ENCODE assay signal across 20 cellular contexts in genomic region chr5:107958861-107959260, GRCh38.
A peak's percentile ranks its signal among the peaks of the same experiment; 100 is the strongest.
DNase-seq lines count a peak whose midpoint lies in the region; ATAC-seq, FAIRE-seq and TF ChIP-seq lines count a peak whose summit lies in the region.
"Had no signal": no experiment of that assay in that cellular context is flagged by ENCODE, and none has a peak within 500 bp of the region (broad histone marks: within the 10 kb centered on the region; RNA-seq: fewer than 3 reads in every experiment).

No MANE protein-coding gene starts in this region.

- no peak overlapping the region for H3K9ac ChIP-seq in neural cell (ENCODE audit: low read length)

- peak; percentile 63 for ATAC-seq in activated CD4-positive, alpha-beta T cell treated with anti-CD3 and anti-CD28 coated beads for 36 hours
- ATAC-seq in activated CD8-positive, alpha-beta T cell treated with anti-CD3 and anti-CD28 coated beads for 36 hours = peak; percentile 80
- no peak for ATAC-seq in GM21526 (IDR thresholded peaks at IDR 0.05; ENCODE audit: low FRiP score, unreplicated experiment)

- H3F3A ChIP-seq in neural cell (ENCODE audit: insufficient read depth, low read length, poor library complexity, severe bottlenecking) = no peaks in the 10 kb centered on the region

- TF ChIP-seq EP300 in neural cell (conservative IDR thresholded peaks at IDR 0.05; ENCODE audit: poor library complexity, severe bottlenecking) = no peak

- H3K4me3 Mint-ChIP-seq in activated CD4-positive, alpha-beta T cell treated with anti-CD3 and anti-CD28 coated beads for 36 hours = no peak overlapping the region
- H3K4me3 Mint-ChIP-seq in activated CD8-positive, alpha-beta T cell treated with anti-CD3 and anti-CD28 coated beads for 36 hours = no peak overlapping the region
- H3K4me3 Mint-ChIP-seq: CD14-positive monocyte, H9 had no signal

- peak overlapping the region; percentile 30 for H3K27ac ChIP-seq in neural cell (ENCODE audit: low read length)
- H3K27ac ChIP-seq: SJSA1 had no signal

- peak; percentile 58 for FAIRE-seq in D721Med (lab: Jason Lieb, UNC)

- no peaks in the 10 kb centered on the region for H3K79me2 ChIP-seq in neural cell (replicated peaks; ENCODE audit: insufficient read depth, low read length)

- TF ChIP-seq CTCF in D721Med (IDR thresholded peaks at IDR 0.05; ENCODE audit: insufficient read depth, missing control alignments) (no peak), neural cell (IDR thresholded peaks at IDR 0.05; ENCODE audit: poor library complexity, severe bottlenecking) (no peak)
- no peak for TF ChIP-seq CTCF in activated CD8-positive, alpha-beta T cell treated with anti-CD3 and anti-CD28 coated beads for 36 hours (IDR thresholded peaks at IDR 0.05)

- no peak overlapping the region for H3K4me3 ChIP-seq in neural cell (ENCODE audit: low read length)
- H3K4me3 ChIP-seq: SJSA1 had no signal

- POLR2A ChIA-PET in activated CD4-positive, alpha-beta T cell treated with anti-CD3 and anti-CD28 coated beads for 36 hours (lab: Charles Lee) = no interaction called here
- POLR2A ChIA-PET in activated CD8-positive, alpha-beta T cell treated with anti-CD3 and anti-CD28 coated beads for 36 hours (lab: Charles Lee) = no interaction called here

- intact Hi-C loops in activated CD4-positive, alpha-beta T cell treated with anti-CD3 and anti-CD28 coated beads for 36 hours (cut with DNase I, micrococcal nuclease) = no loop called here
- intact Hi-C loops in activated CD8-positive, alpha-beta T cell treated with anti-CD3 and anti-CD28 coated beads for 36 hours (cut with micrococcal nuclease) = no loop called here

- H2AFZ ChIP-seq in neural cell (ENCODE audit: low read depth, low read length) = no peak overlapping the region

- H3K36me3 ChIP-seq in neural cell (ENCODE audit: insufficient read depth, low read length) = no peaks in the 10 kb centered on the region
- H3K36me3 ChIP-seq: SJSA1 had no signal

- H3K9me3 ChIP-seq in neural cell (ENCODE audit: low read length) = no peaks in the 10 kb centered on the region
- H3K9me3 ChIP-seq: Caco-2, SJSA1 had no signal

- H3K4me2 ChIP-seq in neural cell (ENCODE audit: low read length) = no peak overlapping the region

- no peak for DNase-seq in activated CD4-positive, alpha-beta T cell treated with anti-CD3 and anti-CD28 coated beads for 36 hours
- no peak for DNase-seq in activated CD4-positive, alpha-beta T cell treated with anti-CD3 and anti-CD28 coated beads for 48 hours
- DNase-seq in D721Med (ENCODE audit: insufficient read length, low spot score) = no peak
- DNase-seq in activated CD8-positive, alpha-beta T cell treated with anti-CD3 and anti-CD28 coated beads for 36 hours = peak; percentile 50
- DNase-seq in NCI-H2171 (lab: John Stamatoyannopoulos, UW) = no peak
- no peak for DNase-seq in superior temporal gyrus (ENCODE audit: extremely low spot score)
- DNase-seq: ACHN, AML-193, Caco-2, DMS79 treated with DMSO at 0.1 percent for 48 hours, H9, IMR-90, NCI-H1105, NCI-H187, NCI-H446, NCI-H774 had no signal

- no peaks in the 10 kb centered on the region for H3K27me3 Mint-ChIP-seq in activated CD4-positive, alpha-beta T cell treated with anti-CD3 and anti-CD28 coated beads for 36 hours
- H3K27me3 Mint-ChIP-seq in activated CD8-positive, alpha-beta T cell treated with anti-CD3 and anti-CD28 coated beads for 36 hours = no peaks in the 10 kb centered on the region

- no peaks in the 10 kb centered on the region for H3K27me3 ChIP-seq in neural cell (ENCODE audit: insufficient read depth, low read depth, low read length)
- H3K27me3 ChIP-seq: SJSA1 had no signal

- H3K9me3 Mint-ChIP-seq in activated CD4-positive, alpha-beta T cell treated with anti-CD3 and anti-CD28 coated beads for 36 hours (ENCODE audit: low read depth) = no peaks in the 10 kb centered on the region
- peaks cover 2% of the 10 kb centered on the region for H3K9me3 Mint-ChIP-seq in activated CD8-positive, alpha-beta T cell treated with anti-CD3 and anti-CD28 coated beads for 36 hours
- H3K9me3 Mint-ChIP-seq: H9 had no signal

- H3K9me2 ChIP-seq in neural cell (ENCODE audit: insufficient read depth, low read length) = no peaks in the 10 kb centered on the region

- peak overlapping the region; percentile 73 for H3K27ac Mint-ChIP-seq in activated CD4-positive, alpha-beta T cell treated with anti-CD3 and anti-CD28 coated beads for 36 hours
- H3K27ac Mint-ChIP-seq in activated CD8-positive, alpha-beta T cell treated with anti-CD3 and anti-CD28 coated beads for 36 hours = peak overlapping the region; percentile 90
- H3K27ac Mint-ChIP-seq: CD14-positive monocyte had no signal

- H3K4me1 Mint-ChIP-seq in activated CD4-positive, alpha-beta T cell treated with anti-CD3 and anti-CD28 coated beads for 36 hours = peaks cover 31% of the 10 kb centered on the region
- H3K4me1 Mint-ChIP-seq in activated CD8-positive, alpha-beta T cell treated with anti-CD3 and anti-CD28 coated beads for 36 hours (ENCODE audit: low read depth) = peaks cover 28% of the 10 kb centered on the region
- H3K4me1 Mint-ChIP-seq: CD14-positive monocyte had no signal

- CTCF ChIA-PET in activated CD4-positive, alpha-beta T cell treated with anti-CD3 and anti-CD28 coated beads for 36 hours (lab: Charles Lee) = interaction anchor here (1.3 kb wide), 1 partner anchor 12 kb away, joined by 3 read pairs; no protein-coding TSS in a partner anchor
- CTCF ChIA-PET in activated CD8-positive, alpha-beta T cell treated with anti-CD3 and anti-CD28 coated beads for 36 hours (lab: Charles Lee) = no interaction called here

- no peak for TF ChIP-seq RAD21 in neural cell (conservative IDR thresholded peaks at IDR 0.05)

- H4K20me1 ChIP-seq in neural cell (ENCODE audit: insufficient read depth) = no peaks in the 10 kb centered on the region

- no peaks in the 10 kb centered on the region for H3K36me3 Mint-ChIP-seq in activated CD4-positive, alpha-beta T cell treated with anti-CD3 and anti-CD28 coated beads for 36 hours (ENCODE audit: low read depth)
- H3K36me3 Mint-ChIP-seq in activated CD8-positive, alpha-beta T cell treated with anti-CD3 and anti-CD28 coated beads for 36 hours (ENCODE audit: low read depth) = peaks cover 3% of the 10 kb centered on the region
- H3K36me3 Mint-ChIP-seq: CD14-positive monocyte had no signal

TF ChIP-seq in neural cell, 6 proteins besides CTCF, POLR2A, EP300 and RAD21:
- TF ChIP-seq POLR2AphosphoS5 (IDR thresholded peaks at IDR 0.05) = no peak
- no peak for TF ChIP-seq TAF1 (IDR thresholded peaks at IDR 0.05; ENCODE audit: low read depth)
- no peak for TF ChIP-seq MXI1 (conservative IDR thresholded peaks at IDR 0.05; ENCODE audit: poor library complexity, severe bottlenecking)
- TF ChIP-seq EZH2 (IDR thresholded peaks at IDR 0.05; ENCODE audit: borderline replicate concordance, insufficient read depth, low read length, poor library complexity, severe bottlenecking) = no peak
- TF ChIP-seq REST (IDR thresholded peaks at IDR 0.05; ENCODE audit: borderline replicate concordance) = no peak
- TF ChIP-seq SMC3 (conservative IDR thresholded peaks at IDR 0.05; ENCODE audit: poor library complexity) = no peak
